In the genomic region with DNA sequence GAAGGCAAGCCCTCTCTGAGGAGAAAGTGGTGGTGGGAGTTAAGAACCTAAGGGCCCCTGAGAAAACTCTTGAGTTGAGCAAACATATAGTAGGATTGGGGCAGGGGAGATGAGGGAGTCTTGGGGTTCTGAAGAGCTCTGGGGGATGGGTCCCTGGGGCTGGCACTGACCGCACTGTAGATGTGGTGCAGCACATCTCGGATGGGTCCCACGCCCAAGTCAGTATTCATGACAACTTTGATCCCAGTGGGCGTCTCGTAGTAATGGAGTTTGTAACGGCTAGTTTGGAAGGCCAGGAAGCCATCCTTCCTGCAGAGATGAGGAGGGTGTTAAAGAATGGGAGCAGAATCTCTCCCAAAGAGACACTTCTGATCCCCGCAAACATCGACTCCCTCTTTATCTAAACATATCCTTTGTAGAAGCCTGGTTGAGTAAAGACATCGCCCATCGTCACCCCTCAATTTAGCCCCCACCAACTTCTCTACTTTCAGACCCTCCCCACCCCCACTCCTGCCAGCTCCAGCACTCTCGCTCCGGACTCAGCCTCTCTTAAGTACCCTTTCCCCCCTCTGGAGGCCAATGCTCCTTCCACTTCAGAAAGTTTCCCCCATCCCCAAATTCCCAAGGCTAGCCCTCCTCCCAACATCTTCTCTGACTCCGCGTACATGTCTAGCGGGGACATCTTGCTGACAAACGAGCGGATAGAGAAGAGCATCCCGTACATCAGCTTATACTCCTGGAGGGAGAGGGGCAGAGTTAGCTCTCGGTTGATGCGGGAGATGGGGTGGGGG, we compare ENCODE assay signal across 8 cellular contexts. TPM values are rescaled to one million over a fixed set of nuclear protein-coding genes. Genes with fewer than 3 reads are reported as not detected.
DNase-seq lines count a peak whose midpoint lies in the region; ATAC-seq and TF ChIP-seq lines count a peak whose summit lies in the region.

No MANE protein-coding gene starts in this region.

- WGBS in HUES64 = 39% methylated on average over 20 of the region's 20 CpGs

- H3K4me1 ChIP-seq in HUES64 (ENCODE audit: insufficient read depth, low read length) (peaks cover 7% of the 10 kb centered on the region), mucosa of stomach (ENCODE audit: control insufficient read depth, insufficient read depth, low read length) (peaks cover 19% of the 10 kb centered on the region)

- DNase-seq in AG04450 (ENCODE audit: low read depth, low spot score) = no peak
- DNase-seq in central memory CD8-positive, alpha-beta T cell (ENCODE audit: low spot score in 2 of 2) = no peak
- no peak for DNase-seq in NCI-H2081 (lab: John Stamatoyannopoulos, UW)
- no peak for DNase-seq in GF-D8 (lab: John Stamatoyannopoulos, UW)

- H3K9ac ChIP-seq in HUES64 (ENCODE audit: low read depth, low read length) = 0 out of 2 replicates have a peak overlapping the region, but pooled peaks have one; percentile 49
- peak overlapping the region; percentile 87 for H3K9ac ChIP-seq in mucosa of stomach (ENCODE audit: low read length)

- H3K4me3 ChIP-seq in AG04450 (ENCODE audit: low read depth, low read length) = peak overlapping the region; percentile 100
- H3K4me3 ChIP-seq in HUES64 (ENCODE audit: low read length) = peak overlapping the region; percentile 72
- H3K4me3 ChIP-seq in mucosa of stomach (ENCODE audit: low read length) = peak overlapping the region; percentile 79

- no peaks in the 10 kb centered on the region for H3K9me3 Mint-ChIP-seq in central memory CD8-positive, alpha-beta T cell

- peaks cover 8% of the 10 kb centered on the region; the same call in 1 of the 2 replicates for H3K36me3 ChIP-seq in HUES64 (ENCODE audit: insufficient read depth, low read length)
- H3K36me3 ChIP-seq in mucosa of stomach (ENCODE audit: control insufficient read depth, insufficient read depth, low read length) = no peaks in the 10 kb centered on the region

- peaks cover 41% of the 10 kb centered on the region for H3K4me1 Mint-ChIP-seq in central memory CD8-positive, alpha-beta T cell

- POLR2A ChIA-PET in AG04450 (lab: Yijun Ruan, JAX) = interaction anchor here (0.6 to 2.2 kb wide), 4 partner anchors 9 to 74 kb away, joined by 3 to 15 read pairs (median 4); a partner anchor contains a TSS

- no peak for TF ChIP-seq CTCF in AG04450 (IDR thresholded peaks at IDR 0.05; ENCODE audit: low read depth, low read length)

- peaks cover 19% of the 10 kb centered on the region for H3K36me3 Mint-ChIP-seq in central memory CD8-positive, alpha-beta T cell (ENCODE audit: insufficient read depth)

- peak overlapping the region; percentile 85 for H3K4me3 Mint-ChIP-seq in central memory CD8-positive, alpha-beta T cell

- ATAC-seq in central memory CD8-positive, alpha-beta T cell (replicated peaks; ENCODE audit: extremely low read depth, poor library complexity, severe bottlenecking) = peak; percentile 1
- ATAC-seq in HG03159 (IDR thresholded peaks at IDR 0.05; ENCODE audit: unreplicated experiment) (no peak), GM18907 (IDR thresholded peaks at IDR 0.05; ENCODE audit: unreplicated experiment) (no peak)

- no peaks in the 10 kb centered on the region for H3K27me3 Mint-ChIP-seq in central memory CD8-positive, alpha-beta T cell

- CTCF ChIA-PET in AG04450 (lab: Charles Lee) = interaction anchor here (0.6 to 4.1 kb wide), 5 partner anchors 9 to 59 kb away, joined by 3 to 29 read pairs (median 7); no protein-coding TSS in a partner anchor

- no peaks in the 10 kb centered on the region for H3K27me3 ChIP-seq in AG04450 (ENCODE audit: control insufficient read depth, insufficient read depth, low read length)
- peaks cover 36% of the 10 kb centered on the region for H3K27me3 ChIP-seq in HUES64 (ENCODE audit: insufficient read depth, low read length)
- no peaks in the 10 kb centered on the region for H3K27me3 ChIP-seq in mucosa of stomach (ENCODE audit: control insufficient read depth, insufficient read depth, low read length)

- H3K9me3 ChIP-seq in AG04450 (ENCODE audit: control insufficient read depth, insufficient read depth, low read length) = no peaks in the 10 kb centered on the region
- no peaks in the 10 kb centered on the region for H3K9me3 ChIP-seq in HUES64 (ENCODE audit: insufficient read depth, low read depth, low read length)
- no peaks in the 10 kb centered on the region for H3K9me3 ChIP-seq in mucosa of stomach (ENCODE audit: control insufficient read depth, low read length)

- H3K27ac ChIP-seq in AG04450 (ENCODE audit: low read depth, low read length) (no peak overlapping the region), HUES64 (ENCODE audit: low read depth, low read length) (no peak overlapping the region)

- H3K27ac Mint-ChIP-seq in central memory CD8-positive, alpha-beta T cell (ENCODE audit: low read depth) = peak overlapping the region; percentile 96

RNA-seq across cellular contexts. Expression of a gene that starts 0.7 kb away (rescaled TPM):
- 202 and 227 TPM in 2 replicates for polyA plus RNA-seq in AG04450 (2011; rRNA removed)
- 185 and 207 TPM in 2 replicates for polyA minus RNA-seq in AG04450 (2011; rRNA and poly(A)+ RNA removed)
- 82.4 TPM for polyA plus RNA-seq in HUES64 (2013, experiment 1 of 2)
- 101 TPM for polyA plus RNA-seq in HUES64 (2013, experiment 2 of 2)

RNA-seq across cellular contexts. Expression of a gene that starts 1.0 kb away (rescaled TPM):
- polyA plus RNA-seq in AG04450 (2011; rRNA removed) = 11.3 and 12.9 TPM in 2 replicates
- polyA minus RNA-seq in AG04450 (2011; rRNA and poly(A)+ RNA removed) = 14.5 and 15.4 TPM in 2 replicates
- polyA plus RNA-seq in HUES64 (2013, experiment 1 of 2) = 21.1 TPM
- 25.0 TPM for polyA plus RNA-seq in HUES64 (2013, experiment 2 of 2)

RNA-seq across cellular contexts. Expression of a gene that starts 1.4 kb away (rescaled TPM):
- polyA plus RNA-seq in AG04450 (2011; rRNA removed) = 2.2 and 3.1 TPM in 2 replicates
- polyA minus RNA-seq in AG04450 (2011; rRNA and poly(A)+ RNA removed) = 1.4 and 1.8 TPM in 2 replicates
- polyA plus RNA-seq in HUES64 (2013, experiment 1 of 2) = 2.1 TPM
- 3.1 TPM for polyA plus RNA-seq in HUES64 (2013, experiment 2 of 2)

RNA-seq across cellular contexts. Expression of a gene that starts 14.9 kb away (rescaled TPM):
- 1.3 and 1.4 TPM in 2 replicates for polyA plus RNA-seq in AG04450 (2011; rRNA removed)
- 0.56 and 0.60 TPM in 2 replicates for polyA minus RNA-seq in AG04450 (2011; rRNA and poly(A)+ RNA removed)
- 1.1 TPM for polyA plus RNA-seq in HUES64 (2013, experiment 1 of 2)
- polyA plus RNA-seq in HUES64 (2013, experiment 2 of 2) = 1.0 TPM

RNA-seq across cellular contexts. Expression of a gene that starts 42.4 kb away (rescaled TPM):
- polyA plus RNA-seq in AG04450 (2011; rRNA removed) = 50.0 and 68.6 TPM in 2 replicates
- 155 and 187 TPM in 2 replicates for polyA minus RNA-seq in AG04450 (2011; rRNA and poly(A)+ RNA removed)
- 23.9 TPM for polyA plus RNA-seq in HUES64 (2013, experiment 1 of 2)
- polyA plus RNA-seq in HUES64 (2013, experiment 2 of 2) = 24.9 TPM
